In the genomic region with DNA sequence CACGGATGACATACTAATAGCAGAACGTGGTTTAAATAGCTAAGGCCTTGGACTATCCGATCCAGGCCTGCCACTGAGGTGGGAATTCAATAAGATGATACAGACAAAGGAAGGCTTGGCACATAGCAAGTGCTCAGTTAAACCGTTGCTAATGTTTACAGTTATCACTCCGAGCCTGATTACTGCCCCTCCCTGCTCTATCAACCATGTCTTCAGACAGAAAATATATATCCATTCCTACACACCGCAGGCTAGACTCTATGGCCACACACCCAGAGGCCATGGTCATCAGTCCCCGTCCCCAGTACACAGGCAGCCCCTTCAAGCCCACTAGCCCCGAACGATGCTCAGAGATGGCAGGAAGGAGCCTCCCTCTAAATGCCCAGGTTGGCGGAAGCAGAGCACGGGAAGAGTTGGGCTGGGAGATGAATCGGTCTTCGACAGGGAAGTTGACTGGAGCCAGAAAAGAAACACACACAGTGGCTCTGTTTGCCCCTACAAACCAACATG, we compare ENCODE assay signal across 2 cellular contexts.
TF ChIP-seq lines count a peak whose summit lies in the region.

No MANE protein-coding gene starts in this region.

TF ChIP-seq in liver, 16 proteins besides CTCF, POLR2A, EP300 and RAD21 (continued from another document):
- no peak for TF ChIP-seq SP1 (IDR thresholded peaks at IDR 0.05)
- TF ChIP-seq FOXA2 (IDR thresholded peaks at IDR 0.05) = no peak
- no peak for TF ChIP-seq EGR1 (IDR thresholded peaks at IDR 0.05; ENCODE audit: low read depth in 2 of 2)

TF ChIP-seq in HepG2, 621 proteins besides CTCF, POLR2A, EP300 and RAD21 (continued from another document):
- TF ChIP-seq, protein P1, sequence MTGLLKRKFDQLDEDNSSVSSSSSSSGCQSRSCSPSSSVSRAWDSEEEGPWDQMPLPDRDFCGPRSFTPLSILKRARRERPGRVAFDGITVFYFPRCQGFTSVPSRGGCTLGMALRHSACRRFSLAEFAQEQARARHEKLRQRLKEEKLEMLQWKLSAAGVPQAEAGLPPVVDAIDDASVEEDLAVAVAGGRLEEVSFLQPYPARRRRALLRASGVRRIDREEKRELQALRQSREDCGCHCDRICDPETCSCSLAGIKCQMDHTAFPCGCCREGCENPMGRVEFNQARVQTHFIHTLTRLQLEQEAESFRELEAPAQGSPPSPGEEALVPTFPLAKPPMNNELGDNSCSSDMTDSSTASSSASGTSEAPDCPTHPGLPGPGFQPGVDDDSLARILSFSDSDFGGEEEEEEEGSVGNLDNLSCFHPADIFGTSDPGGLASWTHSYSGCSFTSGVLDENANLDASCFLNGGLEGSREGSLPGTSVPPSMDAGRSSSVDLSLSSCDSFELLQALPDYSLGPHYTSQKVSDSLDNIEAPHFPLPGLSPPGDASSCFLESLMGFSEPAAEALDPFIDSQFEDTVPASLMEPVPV (CRISPR knock-in tag; IDR thresholded peaks at IDR 0.05) = no peak
- no peak for TF ChIP-seq HNF4G (IDR thresholded peaks at IDR 0.05; ENCODE audit: borderline replicate concordance, low read depth, low read length)
- TF ChIP-seq HNF4G (CRISPR knock-in tag; IDR thresholded peaks at IDR 0.05; ENCODE audit: borderline replicate concordance, low read depth) = no peak
- no peak for TF ChIP-seq ZNF180 (CRISPR knock-in tag; IDR thresholded peaks at IDR 0.05; ENCODE audit: borderline replicate concordance, low read depth)
- no peak for TF ChIP-seq ZNF383 (CRISPR knock-in tag; IDR thresholded peaks at IDR 0.05; ENCODE audit: borderline replicate concordance)
- no peak for TF ChIP-seq MAFK (conservative IDR thresholded peaks at IDR 0.05 in 1 of 2, IDR thresholded peaks at IDR 0.05 in 1 of 2; ENCODE audit: low read length in 2 of 2)
- no peak for TF ChIP-seq SMARCE1 (IDR thresholded peaks at IDR 0.05; ENCODE audit: borderline replicate concordance)
- TF ChIP-seq ATM (IDR thresholded peaks at IDR 0.05; ENCODE audit: borderline replicate concordance) = no peak
- no peak for TF ChIP-seq ZNF367 (CRISPR knock-in tag; IDR thresholded peaks at IDR 0.05; ENCODE audit: borderline replicate concordance)
